ENCODE assay signal across 9 cellular contexts in genomic region chr15:89654847-89655805, GRCh38. TPM values are rescaled to one million over a fixed set of nuclear protein-coding genes. Genes with fewer than 3 reads are reported as not detected.
A peak's percentile ranks its signal among the peaks of the same experiment; 100 is the strongest.
DNase-seq lines count a peak whose midpoint lies in the region; ATAC-seq and TF ChIP-seq lines count a peak whose summit lies in the region.
"Had no signal": no experiment of that assay in that cellular context is flagged by ENCODE, and none has a peak within 500 bp of the region (broad histone marks: within the 10 kb centered on the region; RNA-seq: fewer than 3 reads in every experiment).

A gene with protein sequence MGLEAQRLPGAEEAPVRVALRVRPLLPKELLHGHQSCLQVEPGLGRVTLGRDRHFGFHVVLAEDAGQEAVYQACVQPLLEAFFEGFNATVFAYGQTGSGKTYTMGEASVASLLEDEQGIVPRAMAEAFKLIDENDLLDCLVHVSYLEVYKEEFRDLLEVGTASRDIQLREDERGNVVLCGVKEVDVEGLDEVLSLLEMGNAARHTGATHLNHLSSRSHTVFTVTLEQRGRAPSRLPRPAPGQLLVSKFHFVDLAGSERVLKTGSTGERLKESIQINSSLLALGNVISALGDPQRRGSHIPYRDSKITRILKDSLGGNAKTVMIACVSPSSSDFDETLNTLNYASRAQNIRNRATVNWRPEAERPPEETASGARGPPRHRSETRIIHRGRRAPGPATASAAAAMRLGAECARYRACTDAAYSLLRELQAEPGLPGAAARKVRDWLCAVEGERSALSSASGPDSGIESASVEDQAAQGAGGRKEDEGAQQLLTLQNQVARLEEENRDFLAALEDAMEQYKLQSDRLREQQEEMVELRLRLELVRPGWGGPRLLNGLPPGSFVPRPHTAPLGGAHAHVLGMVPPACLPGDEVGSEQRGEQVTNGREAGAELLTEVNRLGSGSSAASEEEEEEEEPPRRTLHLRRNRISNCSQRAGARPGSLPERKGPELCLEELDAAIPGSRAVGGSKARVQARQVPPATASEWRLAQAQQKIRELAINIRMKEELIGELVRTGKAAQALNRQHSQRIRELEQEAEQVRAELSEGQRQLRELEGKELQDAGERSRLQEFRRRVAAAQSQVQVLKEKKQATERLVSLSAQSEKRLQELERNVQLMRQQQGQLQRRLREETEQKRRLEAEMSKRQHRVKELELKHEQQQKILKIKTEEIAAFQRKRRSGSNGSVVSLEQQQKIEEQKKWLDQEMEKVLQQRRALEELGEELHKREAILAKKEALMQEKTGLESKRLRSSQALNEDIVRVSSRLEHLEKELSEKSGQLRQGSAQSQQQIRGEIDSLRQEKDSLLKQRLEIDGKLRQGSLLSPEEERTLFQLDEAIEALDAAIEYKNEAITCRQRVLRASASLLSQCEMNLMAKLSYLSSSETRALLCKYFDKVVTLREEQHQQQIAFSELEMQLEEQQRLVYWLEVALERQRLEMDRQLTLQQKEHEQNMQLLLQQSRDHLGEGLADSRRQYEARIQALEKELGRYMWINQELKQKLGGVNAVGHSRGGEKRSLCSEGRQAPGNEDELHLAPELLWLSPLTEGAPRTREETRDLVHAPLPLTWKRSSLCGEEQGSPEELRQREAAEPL (N-terminal part only) (minus strand): TSS chr15:89655467. CDS start chr15:89652930, 2,537 bp downstream.

- no peaks in the 10 kb centered on the region for H3K9me3 Mint-ChIP-seq in activated naive CD8-positive, alpha-beta T cell (ENCODE audit: low read depth)

- peak within 1 kb of the TSS; percentile 85 for H3K4me3 ChIP-seq in Loucy (ENCODE audit: low read length, poor library complexity, severe bottlenecking)
- peak within 1 kb of the TSS; percentile 67 for H3K4me3 ChIP-seq in psoas muscle

- H3K36me3 Mint-ChIP-seq in activated naive CD8-positive, alpha-beta T cell, result no peaks in the 10 kb centered on the region

- H3K4me1 Mint-ChIP-seq in activated naive CD8-positive, alpha-beta T cell (ENCODE audit: low read depth), result peaks cover 13% of the 10 kb centered on the region

- H3K79me2 ChIP-seq in Loucy (ENCODE audit: insufficient read depth, low read length), result no peaks in the 10 kb centered on the region

- H3K4me3 Mint-ChIP-seq in activated naive CD8-positive, alpha-beta T cell, result peak within 1 kb of the TSS; percentile 84

- 3 to 4% (median 3%) methylated on average over 74 to 87 of the region's 87 CpGs for WGBS in psoas muscle, 3 donors

- peaks cover 5% of the 10 kb centered on the region; the same call in 1 of the 2 replicates for H3F3A ChIP-seq in Loucy (ENCODE audit: low read depth)

- peak within 1 kb of the TSS; percentile 99 for H3K4me2 ChIP-seq in Loucy (ENCODE audit: low read depth, low read length, poor library complexity, severe bottlenecking)

- ATAC-seq in left ventricle myocardium superior, result peak; percentile 86
- peak; percentile 56 to 84 (median 76) for ATAC-seq in psoas muscle
- no peak for ATAC-seq in GM18861 (IDR thresholded peaks at IDR 0.05; ENCODE audit: unreplicated experiment)
- ATAC-seq in HG02981 (IDR thresholded peaks at IDR 0.05; ENCODE audit: unreplicated experiment), result no peak

- peaks cover 38% of the 10 kb centered on the region for H3K27me3 Mint-ChIP-seq in activated naive CD8-positive, alpha-beta T cell

- DNase-seq in DMS 273 (lab: John Stamatoyannopoulos, UW; ENCODE audit: unreplicated experiment), result peak; percentile 73
- DNase-seq in DMS 273 treated with DMSO at 0.1 percent for 48 hours (lab: John Stamatoyannopoulos, UW), result no peak
- peak; percentile 50 for DNase-seq in left ventricle myocardium superior
- DNase-seq in psoas muscle, result peak in 1 of 2 donors; percentile 48

- intact Hi-C loops in left ventricle myocardium superior (cut with micrococcal nuclease) (no loop called here), psoas muscle (cut with DNase I) (loop anchor here in 1 of 2 donors (1.0 kb wide), 1 partner anchor 16 kb away; no protein-coding TSS in a partner anchor)

- H3K9ac ChIP-seq in Loucy (ENCODE audit: low read depth, low read length, poor library complexity, severe bottlenecking), result peak within 1 kb of the TSS; percentile 60

- H2AFZ ChIP-seq in Loucy (ENCODE audit: low read length), result peak within 1 kb of the TSS; percentile 89

- peak within 1 kb of the TSS; percentile 28 for H3K27ac Mint-ChIP-seq in activated naive CD8-positive, alpha-beta T cell

- H3K27ac ChIP-seq in psoas muscle, result no peak within 1 kb of the TSS
- H3K27ac ChIP-seq: 22Rv1 had no signal

- H3K4me1 ChIP-seq in Loucy (ENCODE audit: insufficient read depth, low read length, poor library complexity, severe bottlenecking), result peaks cover 15% of the 10 kb centered on the region
- no peaks in the 10 kb centered on the region for H3K4me1 ChIP-seq in psoas muscle

- H3K36me3 ChIP-seq in Loucy (ENCODE audit: insufficient read depth, low read length) (no peaks in the 10 kb centered on the region), psoas muscle (ENCODE audit: insufficient read depth in 1 of 2, low read depth in 1 of 2) (no peaks in the 10 kb centered on the region)

- no peaks in the 10 kb centered on the region for H3K27me3 ChIP-seq in Loucy (ENCODE audit: insufficient read depth, low read length, poor library complexity, severe bottlenecking)
- peaks cover 0 to 28% (median 8%) of the 10 kb centered on the region in 3 donors for H3K27me3 ChIP-seq in psoas muscle (ENCODE audit: insufficient read depth in 3 of 3, low read length in 2 of 3)

- no peaks in the 10 kb centered on the region for H3K9me2 ChIP-seq in Loucy (replicated peaks; ENCODE audit: low read depth, low read length)

- H3K9me3 ChIP-seq in Loucy (ENCODE audit: insufficient read depth, low read depth, low read length), result no peaks in the 10 kb centered on the region
- H3K9me3 ChIP-seq in psoas muscle, result no peaks in the 10 kb centered on the region

- no peaks in the 10 kb centered on the region for H4K20me1 ChIP-seq in Loucy (ENCODE audit: insufficient read depth, low read length, poor library complexity, severe bottlenecking)

- no peak for TF ChIP-seq CTCF in Loucy (conservative IDR thresholded peaks at IDR 0.05; ENCODE audit: low read length)
- no peak for TF ChIP-seq CTCF in psoas muscle (IDR thresholded peaks at IDR 0.05)

RNA-seq across cellular contexts. Expression of the gene that starts here (rescaled TPM):
- total RNA-seq in left ventricle myocardium superior, result 2.2 TPM
- 1 to 10 TPM in 2 of 4 donors, under 1 TPM in 2; 0.40 to 2.1 (median 0.81) TPM for total RNA-seq in psoas muscle
- polyA plus RNA-seq in psoas muscle, result under 1 TPM; 0.20 to 0.32 (median 0.26) TPM

Comparison
In these comparisons a context has a peak if more than half of its experiments do, and no peak if none do; other contexts are left out.
1. ATAC-seq: peak in left ventricle myocardium superior (single experiment) and psoas muscle (4 of 4); none in GM18861 (single experiment) and HG02981 (single experiment).